Comparison of ENCODE assay signal across 10 cellular contexts in genomic region chr17:32928527-32929287, GRCh38. TPM values are rescaled to one million over a fixed set of nuclear protein-coding genes. Genes with fewer than 3 reads are reported as not detected.
DNase-seq lines count a peak whose midpoint lies in the region; ATAC-seq, FAIRE-seq and TF ChIP-seq lines count a peak whose summit lies in the region.
"Had no signal": no experiment of that assay in that cellular context is flagged by ENCODE, and none has a peak within 500 bp of the region (broad histone marks: within the 10 kb centered on the region; RNA-seq: fewer than 3 reads in every experiment).

No MANE protein-coding gene starts in this region.

- peak overlapping the region; percentile 72 for H2AFZ ChIP-seq in H1 (ENCODE audit: low read length)

- H3K14ac ChIP-seq in H1 (ENCODE audit: insufficient read length): no peak overlapping the region

- H3K56ac ChIP-seq in H1 (replicated peaks; ENCODE audit: insufficient read length, low read depth, low read length): peak overlapping the region; percentile 56

- H3K4me1 ChIP-seq in H1 (replicated peaks in 1 of 4; ENCODE audit: control insufficient read depth in 3 of 4, insufficient read depth in 4 of 4, low read length in 3 of 4) (peaks cover 4 to 22% (median 16%) of the 10 kb centered on the region in 4 experiments; a peak in 6 of 7 replicates), mesodermal cell (ENCODE audit: control insufficient read depth, insufficient read depth, low read length, poor library complexity, severe bottlenecking) (peaks cover 3% of the 10 kb centered on the region), aorta (ENCODE audit: control insufficient read depth in 1 of 2, insufficient read depth in 2 of 2, low read length in 2 of 2) (no peaks in the 10 kb centered on the region)

- H3K4me3 ChIP-seq in H1 (ENCODE audit: extremely low read depth in 1 of 4, insufficient read depth in 2 of 4, low read depth in 3 of 4, low read length in 4 of 4): peak overlapping the region; percentile 65 to 98 (median 87)
- peak overlapping the region; percentile 82 for H3K4me3 ChIP-seq in mesodermal cell (ENCODE audit: extremely low read depth, insufficient read depth, low read length, poor library complexity, severe bottlenecking)
- peak overlapping the region; percentile 85 to 98 for H3K4me3 ChIP-seq in aorta (ENCODE audit: low read length in 2 of 2)

- H3K4me2 ChIP-seq in H1 (ENCODE audit: insufficient read depth in 1 of 2, low read depth in 2 of 2, low read length in 2 of 2): peak overlapping the region; percentile 62 to 100

- H4K20me1 ChIP-seq in H1 (replicated peaks in 1 of 2; ENCODE audit: control insufficient read depth in 1 of 2, insufficient read depth in 2 of 2, low read length in 2 of 2): no peaks in the 10 kb centered on the region

- peak overlapping the region; percentile 97 for H3K18ac ChIP-seq in H1 (ENCODE audit: extremely low read depth, low read length)

- peak overlapping the region; percentile 69 for H3K4ac ChIP-seq in H1 (replicated peaks; ENCODE audit: insufficient read length, low read depth, low read length)

- H3K23me2 ChIP-seq in H1 (ENCODE audit: low read depth, low read length): peaks cover 17% of the 10 kb centered on the region

- TF ChIP-seq RAD21 in H1 (IDR thresholded peaks at IDR 0.05 in 1 of 2, conservative IDR thresholded peaks at IDR 0.05 in 1 of 2; ENCODE audit: low read depth in 2 of 2, low read length in 2 of 2): no peak

- CTCF ChIA-PET in H1 (lab: Charles Lee; ENCODE audit: partially characterized antibody): interaction anchor here (0.6 to 4.8 kb wide), 13 partner anchors 8 to 146 kb away, joined by 3 to 43 read pairs (median 3); no protein-coding TSS in a partner anchor

- POLR2A ChIA-PET in H1 (lab: Charles Lee; ENCODE audit: partially characterized antibody): interaction anchor here (0.6 to 1.4 kb wide), 8 partner anchors 11 to 208 kb away, joined by 3 to 7 read pairs (median 4); partner anchors contain the start of gene MYO1D

- H2BK20ac ChIP-seq in H1 (ENCODE audit: low read length): peak overlapping the region; percentile 27

- H3K36me3 ChIP-seq in H1 (ENCODE audit: control insufficient read depth in 2 of 4, insufficient read depth in 4 of 4, low read length in 3 of 4) (peaks cover 2 to 18% (median 10%) of the 10 kb centered on the region in 4 experiments; a peak in 7 of 8 replicates), mesodermal cell (ENCODE audit: control insufficient read depth, insufficient read depth, low read length) (peaks cover 36% of the 10 kb centered on the region), aorta (ENCODE audit: control insufficient read depth in 1 of 2, insufficient read depth in 2 of 2, low read length in 1 of 2) (no peaks in the 10 kb centered on the region)

- H3K27me3 ChIP-seq in H1 (replicated peaks in 1 of 4; ENCODE audit: control insufficient read depth in 3 of 4, extremely low read depth in 1 of 4, insufficient read depth in 3 of 4, low read length in 3 of 4) (peaks cover 0 to 7% (median 6%) of the 10 kb centered on the region in 4 experiments; a peak in 3 of 7 replicates), aorta (ENCODE audit: control insufficient read depth in 1 of 2, insufficient read depth in 2 of 2, low read length in 1 of 2) (no peaks in the 10 kb centered on the region)

- peak; percentile 24 for FAIRE-seq in H1 (lab: Jason Lieb, UNC)

- H2BK15ac ChIP-seq in H1 (ENCODE audit: low read length): peak overlapping the region; percentile 98

- H2BK120ac ChIP-seq in H1 (replicated peaks; ENCODE audit: low read depth, low read length): peak overlapping the region; percentile 97

- H3K79me1 ChIP-seq in H1 (ENCODE audit: low read depth, low read length): peaks cover 8% of the 10 kb centered on the region

- no peak for TF ChIP-seq EP300 in H1 (IDR thresholded peaks at IDR 0.05; ENCODE audit: borderline replicate concordance in 1 of 2, low read depth in 2 of 2, low read length in 2 of 2)

- peak overlapping the region; percentile 63 for H4K91ac ChIP-seq in H1 (replicated peaks; ENCODE audit: insufficient read length, low read length)

- no peak for TF ChIP-seq CTCF in H1 (IDR thresholded peaks at IDR 0.05; ENCODE audit: control extremely low read depth in 1 of 3, insufficient read depth in 1 of 3, low read depth in 1 of 3, low read length in 3 of 3)

- H2BK12ac ChIP-seq in H1 (ENCODE audit: low read depth, low read length): peak overlapping the region; percentile 100

- ATAC-seq in aorta (ENCODE audit: low FRiP score): peak; percentile 45
- ATAC-seq in GM21528 (IDR thresholded peaks at IDR 0.05; ENCODE audit: low FRiP score, unreplicated experiment): no peak
- no peak for ATAC-seq in GM18873 (IDR thresholded peaks at IDR 0.05; ENCODE audit: low FRiP score, unreplicated experiment)

- 33% methylated on average over 16 of the region's 16 CpGs; no CpG with 5 or more reads in 1 of the 2 experiments for WGBS in H1 (ENCODE audit: extremely low coverage in 1 of 2, insufficient coverage in 1 of 2, insufficient read length in 1 of 2, insufficient replicate concordance in 2 of 2, low coverage in 1 of 2, low lambda C conversion rate in 2 of 2, missing lambda C conversion rate in 1 of 2), 2 experiments
- WGBS in mesodermal cell (ENCODE audit: insufficient coverage in 2 of 2), 2 experiments: 30 to 38% methylated on average over 11 to 12 of the region's 16 CpGs
- 4 to 5% methylated on average over 16 of the region's 16 CpGs for WGBS in aorta, 2 donors

- peak overlapping the region in 3 of 4 experiments; percentile 58 to 85 (median 72); a peak in 6 of 7 replicates for H3K9ac ChIP-seq in H1 (replicated peaks in 1 of 4; ENCODE audit: extremely low read depth in 1 of 4, low read depth in 3 of 4, low read length in 3 of 4)

- peak; percentile 44 for DNase-seq in NCI-H748 (lab: John Stamatoyannopoulos, UW; ENCODE audit: unreplicated experiment)
- no peak for DNase-seq in NCI-H748 treated with DMSO at 0.1 percent for 48 hours (lab: John Stamatoyannopoulos, UW)
- DNase-seq in H1 (ENCODE audit: low read depth in 1 of 2, low spot score in 2 of 2): no peak
- no peak for DNase-seq in aorta
- no peak for DNase-seq in occipital lobe (lab: John Stamatoyannopoulos, UW)
- DNase-seq: CD4-positive, CD25-positive, alpha-beta regulatory T cell had no signal

- intact Hi-C loops in aorta (cut with DNase I): no loop called here

- no peaks in the 10 kb centered on the region for H3K9me3 ChIP-seq in H1 (ENCODE audit: insufficient read depth in 2 of 2, low read depth in 1 of 2, low read length in 1 of 2)
- no peaks in the 10 kb centered on the region for H3K9me3 ChIP-seq in mesodermal cell (ENCODE audit: control insufficient read depth, low read length)
- no peaks in the 10 kb centered on the region for H3K9me3 ChIP-seq in aorta (ENCODE audit: control insufficient read depth, low read length)

- H3K27ac ChIP-seq in H1 (ENCODE audit: low read depth, low read length) (no peak overlapping the region), mesodermal cell (ENCODE audit: low read depth, low read length, severe bottlenecking) (peak overlapping the region; percentile 86), aorta (ENCODE audit: low read depth in 1 of 2, low read length in 2 of 2) (peak overlapping the region; percentile 49 to 83)

- H3K23ac ChIP-seq in H1 (ENCODE audit: insufficient read length): peak overlapping the region; percentile 9

- no peak for TF ChIP-seq POLR2A in H1 (IDR thresholded peaks at IDR 0.05; ENCODE audit: control extremely low read depth in 1 of 2, low read depth in 2 of 2, low read length in 2 of 2)

- H4K8ac ChIP-seq in H1 (ENCODE audit: extremely low read depth, insufficient read depth, low read length): peak overlapping the region; percentile 85

- H4K5ac ChIP-seq in H1 (ENCODE audit: insufficient read length, low read depth, low read length): peak overlapping the region; percentile 40

- H2AK5ac ChIP-seq in H1 (ENCODE audit: low read depth, low read length): peak overlapping the region; percentile 100

- peak overlapping the region; percentile 96; the same call in 1 of the 2 replicates for H2BK5ac ChIP-seq in H1 (ENCODE audit: low read depth, low read length)

- peaks cover 4 to 15% of the 10 kb centered on the region in 2 experiments for H3K79me2 ChIP-seq in H1 (ENCODE audit: control insufficient read depth in 1 of 2, insufficient read depth in 2 of 2, low read length in 2 of 2)

RNA-seq across cellular contexts. Expression of gene TMEM98, which starts 0.8 kb away (rescaled TPM):
- total RNA-seq in H1 (2021; fragmentation: NEBNext Ultra II Directional; extraction: Animal tissue kit (Norgen Biotek cat#: 25700)): 86.1 and 90.9 TPM in 2 replicates
- polyA plus RNA-seq in H1 (2011; rRNA removed): 232 and 292 TPM in 2 replicates
- polyA plus RNA-seq in H1 (2011; cell fraction: cytosol; rRNA removed): 197 TPM
- 246 TPM for polyA plus RNA-seq in H1 (2011; cell fraction: nucleus; rRNA removed)
- polyA plus RNA-seq in H1 (2012, experiment 1 of 2): 86.2 to 115 TPM (median 101 TPM) in 4 replicates
- polyA plus RNA-seq in H1 (2012, experiment 2 of 2): 118 TPM
- polyA plus RNA-seq in H1 (2013, experiment 1 of 2): 43.3 TPM
- 54.6 TPM for polyA plus RNA-seq in H1 (2013, experiment 2 of 2)
- 209 and 237 TPM in 2 replicates for polyA minus RNA-seq in H1 (2011; rRNA and poly(A)+ RNA removed)
- 66.1 TPM for polyA minus RNA-seq in H1 (2011; cell fraction: cytosol; rRNA and poly(A)+ RNA removed)
- 53.2 TPM for polyA minus RNA-seq in H1 (2011; cell fraction: nucleus; rRNA and poly(A)+ RNA removed)
- 194 TPM for polyA plus RNA-seq in mesodermal cell (2013, experiment 1 of 2)
- 204 TPM for polyA plus RNA-seq in mesodermal cell (2013, experiment 2 of 2)
- 10 to 100 TPM; 39.3 to 65.8 TPM for total RNA-seq in aorta
- polyA plus RNA-seq in aorta: 10 to 100 TPM; 56.0 to 91.4 TPM
- total RNA-seq in occipital lobe: 35.6 TPM
- total RNA-seq: CD4-positive, CD25-positive, alpha-beta regulatory T cell had no signal
- polyA plus RNA-seq: CD4-positive, CD25-positive, alpha-beta regulatory T cell; IgD-negative memory B cell had no signal

RNA-seq across cellular contexts. Expression of gene MYO1D, which starts 51.8 kb away (rescaled TPM):
- 20.9 and 25.4 TPM in 2 replicates for total RNA-seq in H1 (2021; fragmentation: NEBNext Ultra II Directional; extraction: Animal tissue kit (Norgen Biotek cat#: 25700))
- 6.5 and 7.8 TPM in 2 replicates for polyA plus RNA-seq in H1 (2011; rRNA removed)
- polyA plus RNA-seq in H1 (2011; cell fraction: cytosol; rRNA removed): 9.5 TPM
- polyA plus RNA-seq in H1 (2011; cell fraction: nucleus; rRNA removed): 9.2 TPM
- polyA plus RNA-seq in H1 (2012, experiment 1 of 2): 12.3 to 17.1 TPM (median 13.8 TPM) in 4 replicates
- 4.1 TPM for polyA plus RNA-seq in H1 (2012, experiment 2 of 2)
- polyA plus RNA-seq in H1 (2013, experiment 1 of 2): 11.4 TPM
- polyA plus RNA-seq in H1 (2013, experiment 2 of 2): 8.4 TPM
- 27.6 and 44.0 TPM in 2 replicates for polyA minus RNA-seq in H1 (2011; rRNA and poly(A)+ RNA removed)
- polyA minus RNA-seq in H1 (2011; cell fraction: cytosol; rRNA and poly(A)+ RNA removed): 18.1 TPM
- 66.1 TPM for polyA minus RNA-seq in H1 (2011; cell fraction: nucleus; rRNA and poly(A)+ RNA removed)
- 27.9 TPM for polyA plus RNA-seq in mesodermal cell (2013, experiment 1 of 2)
- 28.1 TPM for polyA plus RNA-seq in mesodermal cell (2013, experiment 2 of 2)
- total RNA-seq in aorta: 100 to 1,000 TPM; 222 to 358 TPM
- polyA plus RNA-seq in aorta: 100 to 1,000 TPM in 1 of 2 donors, 10 to 100 TPM in 1; 62.5 to 106 TPM
- total RNA-seq in occipital lobe: 61.0 TPM
